Comparison of ENCODE assay signal across 1 cellular context in the genomic region with DNA sequence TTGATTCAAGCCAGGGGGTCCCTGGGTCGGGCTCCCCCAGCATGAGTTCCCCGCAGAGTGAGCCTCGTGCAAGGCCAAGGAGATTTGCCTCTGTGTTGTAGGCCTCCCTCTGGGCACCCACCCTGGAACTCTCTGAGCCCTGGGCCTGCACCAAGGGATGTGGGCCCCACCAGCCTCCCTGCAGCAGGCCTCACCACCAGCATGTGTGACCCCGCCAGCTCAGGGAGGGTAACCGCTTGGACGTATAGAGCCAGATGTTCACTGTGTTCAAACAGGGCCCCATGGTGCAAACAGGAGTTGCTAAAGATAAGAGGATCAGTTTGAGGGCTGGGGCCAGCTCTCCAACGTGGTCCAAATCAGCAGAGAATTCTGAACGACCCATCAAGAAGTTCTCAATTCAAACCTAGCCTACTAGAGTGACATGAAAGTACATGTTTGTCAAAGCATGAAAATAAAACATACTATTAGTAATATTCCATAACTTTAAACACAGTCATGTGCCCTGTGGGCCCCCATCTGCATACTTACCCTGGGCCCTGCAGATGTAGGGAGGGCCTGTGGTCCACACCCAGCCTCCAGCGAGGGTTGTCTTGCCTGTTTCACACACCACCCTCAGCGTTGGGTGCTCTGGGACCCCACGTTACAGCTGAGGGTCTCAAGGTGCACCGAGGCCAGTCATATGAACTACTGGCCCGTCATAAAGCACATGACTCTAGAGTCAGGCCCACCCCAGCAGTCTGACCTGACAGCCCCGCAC.
A peak's percentile ranks its signal among the peaks of the same experiment; 100 is the strongest.
TF ChIP-seq lines count a peak whose summit lies in the region.

No MANE protein-coding gene starts in this region.

TF ChIP-seq in K562, 482 proteins besides CTCF, POLR2A, EP300 and RAD21 (continued from another document and continues in another):
- TF ChIP-seq, protein P1, sequence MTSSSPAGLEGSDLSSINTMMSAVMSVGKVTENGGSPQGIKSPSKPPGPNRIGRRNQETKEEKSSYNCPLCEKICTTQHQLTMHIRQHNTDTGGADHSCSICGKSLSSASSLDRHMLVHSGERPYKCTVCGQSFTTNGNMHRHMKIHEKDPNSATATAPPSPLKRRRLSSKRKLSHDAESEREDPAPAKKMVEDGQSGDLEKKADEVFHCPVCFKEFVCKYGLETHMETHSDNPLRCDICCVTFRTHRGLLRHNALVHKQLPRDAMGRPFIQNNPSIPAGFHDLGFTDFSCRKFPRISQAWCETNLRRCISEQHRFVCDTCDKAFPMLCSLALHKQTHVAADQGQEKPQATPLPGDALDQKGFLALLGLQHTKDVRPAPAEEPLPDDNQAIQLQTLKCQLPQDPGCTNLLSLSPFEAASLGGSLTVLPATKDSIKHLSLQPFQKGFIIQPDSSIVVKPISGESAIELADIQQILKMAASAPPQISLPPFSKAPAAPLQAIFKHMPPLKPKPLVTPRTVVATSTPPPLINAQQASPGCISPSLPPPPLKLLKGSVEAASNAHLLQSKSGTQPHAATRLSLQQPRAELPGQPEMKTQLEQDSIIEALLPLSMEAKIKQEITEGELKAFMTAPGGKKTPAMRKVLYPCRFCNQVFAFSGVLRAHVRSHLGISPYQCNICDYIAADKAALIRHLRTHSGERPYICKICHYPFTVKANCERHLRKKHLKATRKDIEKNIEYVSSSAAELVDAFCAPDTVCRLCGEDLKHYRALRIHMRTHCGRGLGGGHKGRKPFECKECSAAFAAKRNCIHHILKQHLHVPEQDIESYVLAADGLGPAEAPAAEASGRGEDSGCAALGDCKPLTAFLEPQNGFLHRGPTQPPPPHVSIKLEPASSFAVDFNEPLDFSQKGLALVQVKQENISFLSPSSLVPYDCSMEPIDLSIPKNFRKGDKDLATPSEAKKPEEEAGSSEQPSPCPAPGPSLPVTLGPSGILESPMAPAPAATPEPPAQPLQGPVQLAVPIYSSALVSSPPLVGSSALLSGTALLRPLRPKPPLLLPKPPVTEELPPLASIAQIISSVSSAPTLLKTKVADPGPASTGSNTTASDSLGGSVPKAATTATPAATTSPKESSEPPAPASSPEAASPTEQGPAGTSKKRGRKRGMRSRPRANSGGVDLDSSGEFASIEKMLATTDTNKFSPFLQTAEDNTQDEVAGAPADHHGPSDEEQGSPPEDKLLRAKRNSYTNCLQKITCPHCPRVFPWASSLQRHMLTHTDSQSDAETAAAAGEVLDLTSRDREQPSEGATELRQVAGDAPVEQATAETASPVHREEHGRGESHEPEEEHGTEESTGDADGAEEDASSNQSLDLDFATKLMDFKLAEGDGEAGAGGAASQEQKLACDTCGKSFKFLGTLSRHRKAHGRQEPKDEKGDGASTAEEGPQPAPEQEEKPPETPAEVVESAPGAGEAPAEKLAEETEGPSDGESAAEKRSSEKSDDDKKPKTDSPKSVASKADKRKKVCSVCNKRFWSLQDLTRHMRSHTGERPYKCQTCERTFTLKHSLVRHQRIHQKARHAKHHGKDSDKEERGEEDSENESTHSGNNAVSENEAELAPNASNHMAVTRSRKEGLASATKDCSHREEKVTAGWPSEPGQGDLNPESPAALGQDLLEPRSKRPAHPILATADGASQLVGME (CRISPR knock-in tag; IDR thresholded peaks at IDR 0.05): no peak
- TF ChIP-seq, protein P2, sequence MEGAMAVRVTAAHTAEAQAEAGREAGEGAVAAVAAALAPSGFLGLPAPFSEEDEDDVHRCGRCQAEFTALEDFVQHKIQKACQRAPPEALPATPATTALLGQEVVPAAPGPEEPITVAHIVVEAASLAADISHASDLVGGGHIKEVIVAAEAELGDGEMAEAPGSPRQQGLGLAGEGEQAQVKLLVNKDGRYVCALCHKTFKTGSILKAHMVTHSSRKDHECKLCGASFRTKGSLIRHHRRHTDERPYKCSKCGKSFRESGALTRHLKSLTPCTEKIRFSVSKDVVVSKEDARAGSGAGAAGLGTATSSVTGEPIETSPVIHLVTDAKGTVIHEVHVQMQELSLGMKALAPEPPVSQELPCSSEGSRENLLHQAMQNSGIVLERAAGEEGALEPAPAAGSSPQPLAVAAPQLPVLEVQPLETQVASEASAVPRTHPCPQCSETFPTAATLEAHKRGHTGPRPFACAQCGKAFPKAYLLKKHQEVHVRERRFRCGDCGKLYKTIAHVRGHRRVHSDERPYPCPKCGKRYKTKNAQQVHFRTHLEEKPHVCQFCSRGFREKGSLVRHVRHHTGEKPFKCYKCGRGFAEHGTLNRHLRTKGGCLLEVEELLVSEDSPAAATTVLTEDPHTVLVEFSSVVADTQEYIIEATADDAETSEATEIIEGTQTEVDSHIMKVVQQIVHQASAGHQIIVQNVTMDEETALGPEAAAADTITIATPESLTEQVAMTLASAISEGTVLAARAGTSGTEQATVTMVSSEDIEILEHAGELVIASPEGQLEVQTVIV (CRISPR knock-in tag; IDR thresholded peaks at IDR 0.05; ENCODE audit: borderline replicate concordance): no peak
- no peak for TF ChIP-seq TEAD2 (tag; IDR thresholded peaks at IDR 0.05)
- TF ChIP-seq ZNF354B (CRISPR knock-in tag; IDR thresholded peaks at IDR 0.05): no peak
- TF ChIP-seq, protein P3, sequence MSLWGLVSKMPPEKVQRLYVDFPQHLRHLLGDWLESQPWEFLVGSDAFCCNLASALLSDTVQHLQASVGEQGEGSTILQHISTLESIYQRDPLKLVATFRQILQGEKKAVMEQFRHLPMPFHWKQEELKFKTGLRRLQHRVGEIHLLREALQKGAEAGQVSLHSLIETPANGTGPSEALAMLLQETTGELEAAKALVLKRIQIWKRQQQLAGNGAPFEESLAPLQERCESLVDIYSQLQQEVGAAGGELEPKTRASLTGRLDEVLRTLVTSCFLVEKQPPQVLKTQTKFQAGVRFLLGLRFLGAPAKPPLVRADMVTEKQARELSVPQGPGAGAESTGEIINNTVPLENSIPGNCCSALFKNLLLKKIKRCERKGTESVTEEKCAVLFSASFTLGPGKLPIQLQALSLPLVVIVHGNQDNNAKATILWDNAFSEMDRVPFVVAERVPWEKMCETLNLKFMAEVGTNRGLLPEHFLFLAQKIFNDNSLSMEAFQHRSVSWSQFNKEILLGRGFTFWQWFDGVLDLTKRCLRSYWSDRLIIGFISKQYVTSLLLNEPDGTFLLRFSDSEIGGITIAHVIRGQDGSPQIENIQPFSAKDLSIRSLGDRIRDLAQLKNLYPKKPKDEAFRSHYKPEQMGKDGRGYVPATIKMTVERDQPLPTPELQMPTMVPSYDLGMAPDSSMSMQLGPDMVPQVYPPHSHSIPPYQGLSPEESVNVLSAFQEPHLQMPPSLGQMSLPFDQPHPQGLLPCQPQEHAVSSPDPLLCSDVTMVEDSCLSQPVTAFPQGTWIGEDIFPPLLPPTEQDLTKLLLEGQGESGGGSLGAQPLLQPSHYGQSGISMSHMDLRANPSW (CRISPR knock-in tag; IDR thresholded peaks at IDR 0.05): no peak
- peak; percentile 87 for TF ChIP-seq SMAD4 (CRISPR knock-in tag; conservative IDR thresholded peaks at IDR 0.05)
- TF ChIP-seq CC2D1A (IDR thresholded peaks at IDR 0.05): peak; percentile 38; the same call in 1 of the 2 replicates
- no peak for TF ChIP-seq XRCC4 (IDR thresholded peaks at IDR 0.05; ENCODE audit: extremely low read depth, insufficient read depth, insufficient read length)
- no peak for TF ChIP-seq MED1 (CRISPR knock-in tag; IDR thresholded peaks at IDR 0.05; ENCODE audit: borderline replicate concordance)
- no peak for TF ChIP-seq ZNF124 (CRISPR knock-in tag; IDR thresholded peaks at IDR 0.05)
- TF ChIP-seq ZNF253 (CRISPR knock-in tag; conservative IDR thresholded peaks at IDR 0.05): no peak
- no peak for TF ChIP-seq CHCHD3 (CRISPR knock-in tag; IDR thresholded peaks at IDR 0.05)
- TF ChIP-seq ZNF134 (CRISPR knock-in tag; conservative IDR thresholded peaks at IDR 0.05): no peak; the same call in 1 of the 2 replicates
- no peak for TF ChIP-seq CBX5 (IDR thresholded peaks at IDR 0.05; ENCODE audit: borderline replicate concordance, low read depth)
- TF ChIP-seq SIX5 (IDR thresholded peaks at IDR 0.05; ENCODE audit: borderline replicate concordance in 1 of 2, insufficient read depth in 1 of 2, low read depth in 1 of 2, low read length in 2 of 2): no peak
- no peak for TF ChIP-seq ARID2 (IDR thresholded peaks at IDR 0.05)
- TF ChIP-seq, protein P4, sequence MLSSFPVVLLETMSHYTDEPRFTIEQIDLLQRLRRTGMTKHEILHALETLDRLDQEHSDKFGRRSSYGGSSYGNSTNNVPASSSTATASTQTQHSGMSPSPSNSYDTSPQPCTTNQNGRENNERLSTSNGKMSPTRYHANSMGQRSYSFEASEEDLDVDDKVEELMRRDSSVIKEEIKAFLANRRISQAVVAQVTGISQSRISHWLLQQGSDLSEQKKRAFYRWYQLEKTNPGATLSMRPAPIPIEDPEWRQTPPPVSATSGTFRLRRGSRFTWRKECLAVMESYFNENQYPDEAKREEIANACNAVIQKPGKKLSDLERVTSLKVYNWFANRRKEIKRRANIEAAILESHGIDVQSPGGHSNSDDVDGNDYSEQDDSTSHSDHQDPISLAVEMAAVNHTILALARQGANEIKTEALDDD (IDR thresholded peaks at IDR 0.05): no peak
- 0 out of 2 replicates have a peak, but pooled peaks have one; percentile 10 for TF ChIP-seq HSF4 (CRISPR knock-in tag; IDR thresholded peaks at IDR 0.05; ENCODE audit: borderline replicate concordance)
- peak; percentile 57 for TF ChIP-seq EP400 (IDR thresholded peaks at IDR 0.05)
- peak; percentile 49; the same call in 1 of the 2 replicates for TF ChIP-seq MYNN (IDR thresholded peaks at IDR 0.05)
- TF ChIP-seq MYNN (CRISPR knock-in tag; IDR thresholded peaks at IDR 0.05): no peak
- peak; percentile 89 for TF ChIP-seq NCOR1 (IDR thresholded peaks at IDR 0.05)
- 0 out of 2 replicates have a peak, but pooled peaks have one; percentile 63 for TF ChIP-seq PML (IDR thresholded peaks at IDR 0.05; ENCODE audit: low read length)
- TF ChIP-seq ZZZ3 (IDR thresholded peaks at IDR 0.05): no peak
- no peak for TF ChIP-seq KLF1 (tag; IDR thresholded peaks at IDR 0.05)
- no peak for TF ChIP-seq TBL1XR1 (IDR thresholded peaks at IDR 0.05; ENCODE audit: low read length in 2 of 2)
- TF ChIP-seq DACH1 (IDR thresholded peaks at IDR 0.05; ENCODE audit: partially characterized antibody): peak; percentile 35
- TF ChIP-seq, protein P5, sequence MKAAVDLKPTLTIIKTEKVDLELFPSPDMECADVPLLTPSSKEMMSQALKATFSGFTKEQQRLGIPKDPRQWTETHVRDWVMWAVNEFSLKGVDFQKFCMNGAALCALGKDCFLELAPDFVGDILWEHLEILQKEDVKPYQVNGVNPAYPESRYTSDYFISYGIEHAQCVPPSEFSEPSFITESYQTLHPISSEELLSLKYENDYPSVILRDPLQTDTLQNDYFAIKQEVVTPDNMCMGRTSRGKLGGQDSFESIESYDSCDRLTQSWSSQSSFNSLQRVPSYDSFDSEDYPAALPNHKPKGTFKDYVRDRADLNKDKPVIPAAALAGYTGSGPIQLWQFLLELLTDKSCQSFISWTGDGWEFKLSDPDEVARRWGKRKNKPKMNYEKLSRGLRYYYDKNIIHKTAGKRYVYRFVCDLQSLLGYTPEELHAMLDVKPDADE (conservative IDR thresholded peaks at IDR 0.05; ENCODE audit: control insufficient read depth, low read depth, low read length): 0 out of 2 replicates have a peak, but pooled peaks have one; percentile 18
- TF ChIP-seq CBX8 (IDR thresholded peaks at IDR 0.05; ENCODE audit: borderline replicate concordance, extremely low read depth, low read depth, low read length, poor library complexity, severe bottlenecking): no peak
- no peak for TF ChIP-seq MBD2 (IDR thresholded peaks at IDR 0.05; ENCODE audit: borderline replicate concordance, low read depth)
- TF ChIP-seq MAFG (tag; conservative IDR thresholded peaks at IDR 0.05): no peak
- TF ChIP-seq POLR3G (IDR thresholded peaks at IDR 0.05; ENCODE audit: extremely low read depth, insufficient read length, insufficient replicate concordance): no peak
- TF ChIP-seq, protein P6, sequence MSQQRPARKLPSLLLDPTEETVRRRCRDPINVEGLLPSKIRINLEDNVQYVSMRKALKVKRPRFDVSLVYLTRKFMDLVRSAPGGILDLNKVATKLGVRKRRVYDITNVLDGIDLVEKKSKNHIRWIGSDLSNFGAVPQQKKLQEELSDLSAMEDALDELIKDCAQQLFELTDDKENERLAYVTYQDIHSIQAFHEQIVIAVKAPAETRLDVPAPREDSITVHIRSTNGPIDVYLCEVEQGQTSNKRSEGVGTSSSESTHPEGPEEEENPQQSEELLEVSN (IDR thresholded peaks at IDR 0.05; ENCODE audit: borderline replicate concordance in 1 of 2, extremely low read depth in 1 of 2, insufficient read depth in 1 of 2, insufficient read length in 1 of 2, low read depth in 1 of 2, low read length in 1 of 2, poor library complexity in 1 of 2, severe bottlenecking in 1 of 2): peak; percentile 46 to 86
- TF ChIP-seq TOE1 (IDR thresholded peaks at IDR 0.05; ENCODE audit: borderline replicate concordance): peak; percentile 34; the same call in 1 of the 2 replicates
- TF ChIP-seq TOE1 (CRISPR knock-in tag; IDR thresholded peaks at IDR 0.05; ENCODE audit: borderline replicate concordance, low read depth): no peak
- TF ChIP-seq SMARCE1 (IDR thresholded peaks at IDR 0.05): 0 out of 2 replicates have a peak, but pooled peaks have one; percentile 18
- TF ChIP-seq, protein P7, sequence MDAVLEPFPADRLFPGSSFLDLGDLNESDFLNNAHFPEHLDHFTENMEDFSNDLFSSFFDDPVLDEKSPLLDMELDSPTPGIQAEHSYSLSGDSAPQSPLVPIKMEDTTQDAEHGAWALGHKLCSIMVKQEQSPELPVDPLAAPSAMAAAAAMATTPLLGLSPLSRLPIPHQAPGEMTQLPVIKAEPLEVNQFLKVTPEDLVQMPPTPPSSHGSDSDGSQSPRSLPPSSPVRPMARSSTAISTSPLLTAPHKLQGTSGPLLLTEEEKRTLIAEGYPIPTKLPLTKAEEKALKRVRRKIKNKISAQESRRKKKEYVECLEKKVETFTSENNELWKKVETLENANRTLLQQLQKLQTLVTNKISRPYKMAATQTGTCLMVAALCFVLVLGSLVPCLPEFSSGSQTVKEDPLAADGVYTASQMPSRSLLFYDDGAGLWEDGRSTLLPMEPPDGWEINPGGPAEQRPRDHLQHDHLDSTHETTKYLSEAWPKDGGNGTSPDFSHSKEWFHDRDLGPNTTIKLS (IDR thresholded peaks at IDR 0.05; ENCODE audit: borderline replicate concordance, low read depth): no peak; the same call in 1 of the 2 replicates
- TF ChIP-seq, protein P8, sequence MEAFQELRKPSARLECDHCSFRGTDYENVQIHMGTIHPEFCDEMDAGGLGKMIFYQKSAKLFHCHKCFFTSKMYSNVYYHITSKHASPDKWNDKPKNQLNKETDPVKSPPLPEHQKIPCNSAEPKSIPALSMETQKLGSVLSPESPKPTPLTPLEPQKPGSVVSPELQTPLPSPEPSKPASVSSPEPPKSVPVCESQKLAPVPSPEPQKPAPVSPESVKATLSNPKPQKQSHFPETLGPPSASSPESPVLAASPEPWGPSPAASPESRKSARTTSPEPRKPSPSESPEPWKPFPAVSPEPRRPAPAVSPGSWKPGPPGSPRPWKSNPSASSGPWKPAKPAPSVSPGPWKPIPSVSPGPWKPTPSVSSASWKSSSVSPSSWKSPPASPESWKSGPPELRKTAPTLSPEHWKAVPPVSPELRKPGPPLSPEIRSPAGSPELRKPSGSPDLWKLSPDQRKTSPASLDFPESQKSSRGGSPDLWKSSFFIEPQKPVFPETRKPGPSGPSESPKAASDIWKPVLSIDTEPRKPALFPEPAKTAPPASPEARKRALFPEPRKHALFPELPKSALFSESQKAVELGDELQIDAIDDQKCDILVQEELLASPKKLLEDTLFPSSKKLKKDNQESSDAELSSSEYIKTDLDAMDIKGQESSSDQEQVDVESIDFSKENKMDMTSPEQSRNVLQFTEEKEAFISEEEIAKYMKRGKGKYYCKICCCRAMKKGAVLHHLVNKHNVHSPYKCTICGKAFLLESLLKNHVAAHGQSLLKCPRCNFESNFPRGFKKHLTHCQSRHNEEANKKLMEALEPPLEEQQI (IDR thresholded peaks at IDR 0.05): no peak
- no peak for TF ChIP-seq CHD2 (IDR thresholded peaks at IDR 0.05; ENCODE audit: low read depth, low read length)
